Comparison of ENCODE assay signal across 23 cellular contexts in genomic region chr7:20269726-20270125, GRCh38. TPM values are rescaled to one million over a fixed set of nuclear protein-coding genes. Genes with fewer than 3 reads are reported as not detected.
DNase-seq lines count a peak whose midpoint lies in the region; ATAC-seq, FAIRE-seq and TF ChIP-seq lines count a peak whose summit lies in the region.
"Had no signal": no experiment of that assay in that cellular context is flagged by ENCODE, and none has a peak within 500 bp of the region (broad histone marks: within the 10 kb centered on the region; RNA-seq: fewer than 3 reads in every experiment).

No MANE protein-coding gene starts in this region.

- intact Hi-C loops in left ventricle myocardium inferior (cut with micrococcal nuclease) = no loop called here
- intact Hi-C loops in cardiac septum (cut with DNase I) = no loop called here
- intact Hi-C loops in natural killer cell (cut with micrococcal nuclease) = no loop called here

- H3K27ac Mint-ChIP-seq in astrocyte (ENCODE audit: unreplicated experiment) = peak overlapping the region; percentile 34
- no peak overlapping the region for H3K27ac Mint-ChIP-seq in natural killer cell
- H3K27ac Mint-ChIP-seq: activated CD4-positive, alpha-beta T cell treated with anti-CD3 and anti-CD28 coated beads for 36 hours; activated CD8-positive, alpha-beta memory T cell treated with anti-CD3 and anti-CD28 coated beads, Interleukin-2, amount 10 ng/mL, durations not matched to agents 7 days and 5 days; activated naive CD8-positive, alpha-beta T cell treated with anti-CD3 and anti-CD28 coated beads for 36 hours; activated T-helper 17 cell treated with anti-CD3 and anti-CD28 coated beads, Interleukin-2, amount 50 U/mL, for 72 hours; CD4-positive, alpha-beta memory T cell; stimulated activated naive CD8-positive, alpha-beta T cell treated with anti-CD3 and anti-CD28 coated beads, Interleukin-15, Interleukin-2, amounts not matched to agents 100 ng/mL and 50 ng/mL, for 24 hours had no signal

- H3K4me1 Mint-ChIP-seq in astrocyte (ENCODE audit: low read depth, unreplicated experiment) (peaks cover 16% of the 10 kb centered on the region), natural killer cell (no peaks in the 10 kb centered on the region)
- H3K4me1 Mint-ChIP-seq: activated CD4-positive, alpha-beta T cell treated with anti-CD3 and anti-CD28 coated beads for 36 hours; activated naive CD8-positive, alpha-beta T cell treated with anti-CD3 and anti-CD28 coated beads for 36 hours; activated T-helper 17 cell treated with anti-CD3 and anti-CD28 coated beads, Interleukin-2, amount 50 U/mL, for 72 hours; CD4-positive, alpha-beta memory T cell had no signal

- TF ChIP-seq CTCF in left ventricle myocardium inferior (IDR thresholded peaks at IDR 0.05; ENCODE audit: borderline replicate concordance) (no peak), astrocyte (IDR thresholded peaks at IDR 0.05; ENCODE audit: insufficient read depth, low read depth, low read length) (no peak), fibroblast of villous mesenchyme (IDR thresholded peaks at IDR 0.05; ENCODE audit: insufficient read depth, low read depth, low read length) (no peak), natural killer cell (IDR thresholded peaks at IDR 0.05) (no peak)

- H2AFZ ChIP-seq in astrocyte (ENCODE audit: low read depth, low read length) = no peak overlapping the region
- H2AFZ ChIP-seq: parathyroid adenoma had no signal

- no peak for FAIRE-seq in astrocyte (lab: Jason Lieb, UNC)
- FAIRE-seq: A204.1, islet of Langerhans, TTC549 had no signal

- H3K27me3 Mint-ChIP-seq in astrocyte (ENCODE audit: low read depth, unreplicated experiment) (no peaks in the 10 kb centered on the region), natural killer cell (ENCODE audit: low read depth in 2 of 2) (no peaks in the 10 kb centered on the region)
- H3K27me3 Mint-ChIP-seq: activated CD4-positive, alpha-beta T cell treated with anti-CD3 and anti-CD28 coated beads for 36 hours; activated CD8-positive, alpha-beta memory T cell treated with anti-CD3 and anti-CD28 coated beads, Interleukin-2, amount 10 ng/mL, durations not matched to agents 7 days and 5 days; activated naive CD8-positive, alpha-beta T cell treated with anti-CD3 and anti-CD28 coated beads for 36 hours; CD4-positive, alpha-beta memory T cell; naive B cell; stimulated activated naive CD8-positive, alpha-beta T cell treated with anti-CD3 and anti-CD28 coated beads, Interleukin-15, Interleukin-2, amounts not matched to agents 100 ng/mL and 50 ng/mL, for 24 hours had no signal

- H3K9me3 Mint-ChIP-seq in astrocyte (ENCODE audit: unreplicated experiment) = no peaks in the 10 kb centered on the region
- H3K9me3 Mint-ChIP-seq in natural killer cell = no peaks in the 10 kb centered on the region
- H3K9me3 Mint-ChIP-seq: activated naive CD8-positive, alpha-beta T cell treated with anti-CD3 and anti-CD28 coated beads for 36 hours; activated T-helper 17 cell treated with anti-CD3 and anti-CD28 coated beads, Interleukin-2, amount 50 U/mL, for 72 hours had no signal

- H3K27me3 ChIP-seq in left ventricle myocardium inferior (ENCODE audit: low read depth) = no peaks in the 10 kb centered on the region
- H3K27me3 ChIP-seq in astrocyte (ENCODE audit: insufficient read depth, low read length) = no peaks in the 10 kb centered on the region
- H3K27me3 ChIP-seq: cardiac muscle cell had no signal

- no peak for ATAC-seq in esophagus mucosa
- no peak for ATAC-seq in natural killer cell
- ATAC-seq: activated CD4-positive, alpha-beta T cell treated with anti-CD3 and anti-CD28 coated beads for 36 hours; activated CD8-positive, alpha-beta memory T cell treated with anti-CD3 and anti-CD28 coated beads, Interleukin-2, amount 10 ng/mL, durations not matched to agents 7 days and 5 days; activated T-helper 17 cell treated with anti-CD3 and anti-CD28 coated beads, Interleukin-2, amount 50 U/mL, for 72 hours had no signal

- no peak overlapping the region for H3K4me3 Mint-ChIP-seq in astrocyte (ENCODE audit: unreplicated experiment)
- no peak overlapping the region for H3K4me3 Mint-ChIP-seq in natural killer cell
- H3K4me3 Mint-ChIP-seq: activated CD4-positive, alpha-beta T cell treated with anti-CD3 and anti-CD28 coated beads for 36 hours; activated CD8-positive, alpha-beta memory T cell treated with anti-CD3 and anti-CD28 coated beads, Interleukin-2, amount 10 ng/mL, durations not matched to agents 7 days and 5 days; activated naive CD8-positive, alpha-beta T cell treated with anti-CD3 and anti-CD28 coated beads for 36 hours; activated T-helper 17 cell treated with anti-CD3 and anti-CD28 coated beads, Interleukin-2, amount 50 U/mL, for 72 hours; CD4-positive, alpha-beta memory T cell; naive B cell; stimulated activated naive CD8-positive, alpha-beta T cell treated with anti-CD3 and anti-CD28 coated beads, Interleukin-15, Interleukin-2, amounts not matched to agents 100 ng/mL and 50 ng/mL, for 24 hours had no signal

- no peaks in the 10 kb centered on the region for H3K36me3 Mint-ChIP-seq in astrocyte (ENCODE audit: low read depth, unreplicated experiment)
- no peaks in the 10 kb centered on the region for H3K36me3 Mint-ChIP-seq in natural killer cell
- H3K36me3 Mint-ChIP-seq: activated CD8-positive, alpha-beta memory T cell treated with anti-CD3 and anti-CD28 coated beads, Interleukin-2, amount 10 ng/mL, durations not matched to agents 7 days and 5 days; activated naive CD8-positive, alpha-beta T cell treated with anti-CD3 and anti-CD28 coated beads for 36 hours; CD4-positive, alpha-beta memory T cell; naive B cell had no signal

- no peak overlapping the region for H3K9ac ChIP-seq in astrocyte (ENCODE audit: low read length)
- H3K9ac ChIP-seq: parathyroid adenoma had no signal

- H3K4me1 ChIP-seq in left ventricle myocardium inferior (no peaks in the 10 kb centered on the region), astrocyte (ENCODE audit: insufficient read depth, low read length) (peaks cover 7% of the 10 kb centered on the region)
- H3K4me1 ChIP-seq: parathyroid adenoma had no signal

- H3K27ac ChIP-seq in left ventricle myocardium inferior (replicated peaks) (peak overlapping the region; percentile 33), astrocyte (ENCODE audit: low read depth, low read length) (peak overlapping the region; percentile 17)
- H3K27ac ChIP-seq: cardiac muscle cell, parathyroid adenoma had no signal

- H4K20me1 ChIP-seq in astrocyte (ENCODE audit: insufficient read depth, low read length) = no peaks in the 10 kb centered on the region

- H3K4me3 ChIP-seq in left ventricle myocardium inferior = no peak overlapping the region
- H3K4me3 ChIP-seq in astrocyte (ENCODE audit: insufficient read depth, low read depth, low read length) = no peak overlapping the region
- no peak overlapping the region for H3K4me3 ChIP-seq in fibroblast of villous mesenchyme (ENCODE audit: low read depth, low read length)
- H3K4me3 ChIP-seq: cardiac muscle cell had no signal

- H3K9me3 ChIP-seq in left ventricle myocardium inferior (replicated peaks) = no peaks in the 10 kb centered on the region
- no peaks in the 10 kb centered on the region for H3K9me3 ChIP-seq in astrocyte (ENCODE audit: insufficient read depth, low read depth, low read length)

- H3K4me2 ChIP-seq in astrocyte (ENCODE audit: low read length) = no peak overlapping the region

- no peaks in the 10 kb centered on the region for H3K79me2 ChIP-seq in astrocyte (ENCODE audit: insufficient read depth, low read length)
- H3K79me2 ChIP-seq: parathyroid adenoma had no signal

- no peak for DNase-seq in left ventricle myocardium inferior
- no peak for DNase-seq in cardiac septum (ENCODE audit: low spot score)
- peak; percentile 83 for DNase-seq in astrocyte (ENCODE audit: low read depth)
- peak; percentile 39 for DNase-seq in fibroblast of villous mesenchyme (ENCODE audit: low read depth)
- DNase-seq in mesenteric fat pad (ENCODE audit: low spot score) = no peak
- DNase-seq in cerebellum (ENCODE audit: low spot score) = no peak
- no peak for DNase-seq in natural killer cell
- DNase-seq: activated CD4-positive, alpha-beta T cell treated with anti-CD3 and anti-CD28 coated beads for 36 hours; activated CD8-positive, alpha-beta memory T cell treated with anti-CD3 and anti-CD28 coated beads, Interleukin-2, amount 10 ng/mL, durations not matched to agents 7 days and 5 days; activated naive CD8-positive, alpha-beta T cell treated with anti-CD3 and anti-CD28 coated beads for 36 hours; CD4-positive, alpha-beta memory T cell; naive B cell; NCI-H1105 treated with DMSO at 0.1 percent for 48 hours; NCI-H2081 treated with DMSO at 0.1 percent for 48 hours; SW 1271 had no signal

- H3K36me3 ChIP-seq in left ventricle myocardium inferior (no peaks in the 10 kb centered on the region), astrocyte (ENCODE audit: insufficient read depth, low read length) (no peaks in the 10 kb centered on the region)
- H3K36me3 ChIP-seq: cardiac muscle cell had no signal

RNA-seq across cellular contexts. Expression of gene MACC1, which starts 52.5 kb away (rescaled TPM):
- total RNA-seq in left ventricle myocardium inferior = 0.03 TPM
- total RNA-seq in cardiac septum = 0.13 TPM
- 0.19 and 2.0 TPM in 2 replicates for total RNA-seq in astrocyte
- total RNA-seq in fibroblast of villous mesenchyme = under 0.01 TPM in 2 replicates
- total RNA-seq in mesenteric fat pad = 7.4 TPM
- total RNA-seq in cerebellum = 0.18 TPM
- total RNA-seq in esophagus mucosa = 22.3 TPM
- total RNA-seq in natural killer cell = under 1 TPM; 0.09 to 0.45 (median 0.26) TPM

Comparison
In these comparisons a context has a peak if more than half of its experiments do, and no peak if none do; other contexts are left out.
1. DNase-seq: peak in astrocyte (single experiment) and fibroblast of villous mesenchyme (single experiment); none in left ventricle myocardium inferior (single experiment), cardiac septum (single experiment), mesenteric fat pad (single experiment), cerebellum (single experiment) and natural killer cell (single experiment).